Comparison of ENCODE assay signal across 1 cellular context in genomic region chr3:38020342-38020726, GRCh38.
TF ChIP-seq lines count a peak whose summit lies in the region.

No MANE protein-coding gene starts in this region.

TF ChIP-seq in K562, 482 proteins besides CTCF, POLR2A, EP300 and RAD21:
- peak; percentile 96 for TF ChIP-seq ZFP36 (IDR thresholded peaks at IDR 0.05; ENCODE audit: low read depth, low read length, partially characterized antibody)
- TF ChIP-seq IRF1 (CRISPR knock-in tag; IDR thresholded peaks at IDR 0.05; ENCODE audit: borderline replicate concordance): no peak
TF ChIP-seq in K562: peak in this region for 1.
